Comparison of ENCODE assay signal across 10 cellular contexts in genomic region chr6:87391334-87391733, GRCh38. TPM values are rescaled to one million over a fixed set of nuclear protein-coding genes. Genes with fewer than 3 reads are reported as not detected.
DNase-seq lines count a peak whose midpoint lies in the region; ATAC-seq, FAIRE-seq and TF ChIP-seq lines count a peak whose summit lies in the region.
"Had no signal": no experiment of that assay in that cellular context is flagged by ENCODE, and none has a peak within 500 bp of the region (broad histone marks: within the 10 kb centered on the region; RNA-seq: fewer than 3 reads in every experiment).

No MANE protein-coding gene starts in this region.

- H3K4me3 ChIP-seq in DND-41 (ENCODE audit: low read depth in 1 of 2, low read length in 2 of 2) (no peak overlapping the region), astrocyte (ENCODE audit: insufficient read depth, low read depth, low read length) (no peak overlapping the region), mesenchymal stem cell (ENCODE audit: insufficient read depth in 1 of 2, low read depth in 1 of 2, low read length in 2 of 2) (no peak overlapping the region)
- H3K4me3 ChIP-seq in CD8-positive, alpha-beta T cell (ENCODE audit: low read depth, low read length) = no peak overlapping the region

- no peak overlapping the region for H3K23ac ChIP-seq in mesenchymal stem cell (ENCODE audit: low read length in 2 of 2)

- no peak overlapping the region for H2AK5ac ChIP-seq in mesenchymal stem cell (ENCODE audit: low read length, severe bottlenecking)

- no peak overlapping the region for H3K27ac Mint-ChIP-seq in astrocyte (ENCODE audit: unreplicated experiment)
- no peak overlapping the region for H3K27ac Mint-ChIP-seq in CD8-positive, alpha-beta T cell
- H3K27ac Mint-ChIP-seq: activated B cell treated with CpG ODN at 0.5 μM for 24 hours had no signal

- H3K27ac ChIP-seq in DND-41 (ENCODE audit: low read length) (no peak overlapping the region), astrocyte (ENCODE audit: low read depth, low read length) (no peak overlapping the region), mesenchymal stem cell (ENCODE audit: low read length, poor library complexity, severe bottlenecking) (no peak overlapping the region)
- no peak overlapping the region for H3K27ac ChIP-seq in CD8-positive, alpha-beta T cell (ENCODE audit: low read depth, low read length)
- H3K27ac ChIP-seq: neutrophil had no signal

- no peak overlapping the region for H2BK12ac ChIP-seq in mesenchymal stem cell (ENCODE audit: low read length in 2 of 2)

- no peaks in the 10 kb centered on the region for H3K27me3 Mint-ChIP-seq in astrocyte (ENCODE audit: low read depth, unreplicated experiment)
- no peaks in the 10 kb centered on the region for H3K27me3 Mint-ChIP-seq in CD8-positive, alpha-beta T cell (ENCODE audit: low read depth)
- H3K27me3 Mint-ChIP-seq: activated B cell treated with CpG ODN at 0.5 μM for 24 hours had no signal

- H3K4me3 Mint-ChIP-seq in astrocyte (ENCODE audit: unreplicated experiment) = no peak overlapping the region
- H3K4me3 Mint-ChIP-seq in CD8-positive, alpha-beta T cell = no peak overlapping the region
- H3K4me3 Mint-ChIP-seq: activated B cell treated with CpG ODN at 0.5 μM for 24 hours had no signal

- H3K4ac ChIP-seq in mesenchymal stem cell (ENCODE audit: low read depth in 1 of 2, low read length in 2 of 2) = no peak overlapping the region

- H3K36me3 Mint-ChIP-seq in astrocyte (ENCODE audit: low read depth, unreplicated experiment) = no peaks in the 10 kb centered on the region
- H3K36me3 Mint-ChIP-seq in CD8-positive, alpha-beta T cell = no peaks in the 10 kb centered on the region

- no peaks in the 10 kb centered on the region for H3K79me1 ChIP-seq in mesenchymal stem cell (replicated peaks; ENCODE audit: low read length, poor library complexity, severe bottlenecking)

- H2BK5ac ChIP-seq in mesenchymal stem cell (ENCODE audit: low read depth, low read length, poor library complexity, severe bottlenecking) = no peak overlapping the region

- TF ChIP-seq CTCF in DND-41 (IDR thresholded peaks at IDR 0.05; ENCODE audit: borderline replicate concordance, extremely low read depth, low read length, poor library complexity, severe bottlenecking) (peak; percentile 65), astrocyte (IDR thresholded peaks at IDR 0.05; ENCODE audit: insufficient read depth, low read depth, low read length) (peak; percentile 24)
- no peak for TF ChIP-seq CTCF in CD8-positive, alpha-beta T cell (IDR thresholded peaks at IDR 0.05)

- H4K20me1 ChIP-seq in DND-41 (ENCODE audit: insufficient read depth, low read length) (no peaks in the 10 kb centered on the region), astrocyte (ENCODE audit: insufficient read depth, low read length) (no peaks in the 10 kb centered on the region)

- no peak for FAIRE-seq in astrocyte (lab: Jason Lieb, UNC)

- WGBS in mesenchymal stem cell = 25% methylated on average over 2 of the region's 3 CpGs

- H3K27me3 ChIP-seq in DND-41 (ENCODE audit: insufficient read depth, low read length, poor library complexity) = no peaks in the 10 kb centered on the region
- no peaks in the 10 kb centered on the region for H3K27me3 ChIP-seq in astrocyte (ENCODE audit: insufficient read depth, low read length)
- no peaks in the 10 kb centered on the region for H3K27me3 ChIP-seq in mesenchymal stem cell (ENCODE audit: control insufficient read depth in 1 of 2, insufficient read depth in 1 of 2, low read length in 2 of 2)
- H3K27me3 ChIP-seq in CD8-positive, alpha-beta T cell (ENCODE audit: insufficient read depth, low read length) = no peaks in the 10 kb centered on the region
- H3K27me3 ChIP-seq: neutrophil had no signal

- H3K18ac ChIP-seq in mesenchymal stem cell (ENCODE audit: low read depth in 1 of 2, low read length in 2 of 2) = no peak overlapping the region

- CTCF ChIA-PET in CD8-positive, alpha-beta T cell (lab: Charles Lee) = interaction anchor here (0.6 to 1.0 kb wide), 2 partner anchors 133 to 635 kb away, joined by 3 read pairs; no protein-coding TSS in a partner anchor

- H3K4me2 ChIP-seq in DND-41 (ENCODE audit: insufficient read depth, low read length) = no peak overlapping the region
- no peak overlapping the region for H3K4me2 ChIP-seq in astrocyte (ENCODE audit: low read length)
- H3K4me2 ChIP-seq in mesenchymal stem cell (ENCODE audit: low read length, poor library complexity, severe bottlenecking) = no peak overlapping the region

- H3K14ac ChIP-seq in mesenchymal stem cell (ENCODE audit: low read length in 2 of 2) = no peak overlapping the region

- no peaks in the 10 kb centered on the region for H3K9me3 Mint-ChIP-seq in astrocyte (ENCODE audit: unreplicated experiment)
- no peaks in the 10 kb centered on the region for H3K9me3 Mint-ChIP-seq in CD8-positive, alpha-beta T cell
- H3K9me3 Mint-ChIP-seq: activated B cell treated with CpG ODN at 0.5 μM for 24 hours had no signal

- H3K36me3 ChIP-seq in DND-41 (ENCODE audit: insufficient read depth, low read length) = no peaks in the 10 kb centered on the region
- no peaks in the 10 kb centered on the region for H3K36me3 ChIP-seq in astrocyte (ENCODE audit: insufficient read depth, low read length)
- H3K36me3 ChIP-seq in mesenchymal stem cell (ENCODE audit: control insufficient read depth in 1 of 2, insufficient read depth in 2 of 2, low read depth in 1 of 2, low read length in 2 of 2) = no peaks in the 10 kb centered on the region
- H3K36me3 ChIP-seq in CD8-positive, alpha-beta T cell (ENCODE audit: insufficient read depth, low read length) = no peaks in the 10 kb centered on the region
- H3K36me3 ChIP-seq: neutrophil had no signal

- H3K9ac ChIP-seq in DND-41 (ENCODE audit: low read depth, low read length) = no peak overlapping the region
- no peak overlapping the region for H3K9ac ChIP-seq in astrocyte (ENCODE audit: low read length)
- H3K9ac ChIP-seq in mesenchymal stem cell (ENCODE audit: low read length) = no peak overlapping the region

- no peak overlapping the region for H2BK15ac ChIP-seq in mesenchymal stem cell (ENCODE audit: low read depth, poor library complexity, severe bottlenecking)

- H3K4me1 Mint-ChIP-seq in astrocyte (ENCODE audit: low read depth, unreplicated experiment) = no peaks in the 10 kb centered on the region
- H3K4me1 Mint-ChIP-seq in CD8-positive, alpha-beta T cell (ENCODE audit: low read depth) = peaks cover 3% of the 10 kb centered on the region

- no peaks in the 10 kb centered on the region for H3K9me3 ChIP-seq in DND-41 (ENCODE audit: insufficient read depth, low read length, severe bottlenecking)
- H3K9me3 ChIP-seq in astrocyte (ENCODE audit: insufficient read depth, low read depth, low read length) = no peaks in the 10 kb centered on the region
- H3K9me3 ChIP-seq in mesenchymal stem cell (ENCODE audit: control insufficient read depth, low read length) = no peaks in the 10 kb centered on the region
- H3K9me3 ChIP-seq in CD8-positive, alpha-beta T cell (ENCODE audit: low read length) = no peaks in the 10 kb centered on the region
- H3K9me3 ChIP-seq: neutrophil had no signal

- no peak overlapping the region for H2AFZ ChIP-seq in DND-41 (ENCODE audit: low read depth, low read length)
- H2AFZ ChIP-seq in astrocyte (ENCODE audit: low read depth, low read length) = no peak overlapping the region
- H2AFZ ChIP-seq in mesenchymal stem cell (ENCODE audit: low read depth, low read length) = no peak overlapping the region

- H3K4me1 ChIP-seq in DND-41 (ENCODE audit: insufficient read depth, low read length) (no peaks in the 10 kb centered on the region), astrocyte (ENCODE audit: insufficient read depth, low read length) (no peaks in the 10 kb centered on the region), mesenchymal stem cell (ENCODE audit: control insufficient read depth, insufficient read depth, low read depth, low read length) (no peaks in the 10 kb centered on the region)
- no peaks in the 10 kb centered on the region for H3K4me1 ChIP-seq in CD8-positive, alpha-beta T cell (ENCODE audit: insufficient read depth, low read length)

- POLR2A ChIA-PET in CD8-positive, alpha-beta T cell (lab: Charles Lee) = no interaction called here

- no peak overlapping the region for H2BK120ac ChIP-seq in mesenchymal stem cell (ENCODE audit: low read depth, low read length)

- intact Hi-C loops in CD8-positive, alpha-beta T cell (cut with DNase I, micrococcal nuclease) = loop anchor here (5.0 kb wide), 4 partner anchors 81 to 311 kb away; partner anchors contain the start of genes AKIRIN2 (in 1 of the 2), ORC3 (in 1 of the 2) and SLC35A1 (in 1 of the 2)

- no peak for DNase-seq in DND-41
- DNase-seq in NCI-H1105 (lab: John Stamatoyannopoulos, UW) = peak; percentile 14
- DNase-seq in astrocyte (ENCODE audit: low read depth) = no peak
- DNase-seq in mesenchymal stem cell = peak; percentile 26
- DNase-seq in CD8-positive, alpha-beta T cell = no peak
- no peak for DNase-seq in activated gamma-delta T cell treated with Interleukin-2 at 50 U/mL for 16 hours
- DNase-seq: activated B cell treated with CpG ODN at 0.5 μM for 24 hours had no signal

- H4K8ac ChIP-seq in mesenchymal stem cell (ENCODE audit: low read length) = no peak overlapping the region

- no peaks in the 10 kb centered on the region for H3K79me2 ChIP-seq in DND-41 (ENCODE audit: insufficient read depth, low read length)
- H3K79me2 ChIP-seq in astrocyte (ENCODE audit: insufficient read depth, low read length) = no peaks in the 10 kb centered on the region

- no peak overlapping the region for H4K91ac ChIP-seq in mesenchymal stem cell (ENCODE audit: low read length)

- 0 out of 3 replicates have a peak, but pooled peaks have one; percentile 59 for ATAC-seq in DND-41 (ENCODE audit: insufficient read depth, low read depth)
- ATAC-seq in GM21381 (IDR thresholded peaks at IDR 0.05; ENCODE audit: unreplicated experiment) = peak; percentile 41
- no peak for ATAC-seq in CD8-positive, alpha-beta T cell
- no peak for ATAC-seq in HG03469 (IDR thresholded peaks at IDR 0.05; ENCODE audit: unreplicated experiment)

RNA-seq across cellular contexts. Expression of gene CFAP206, which starts 16.4 kb away (rescaled TPM):
- total RNA-seq in astrocyte = 0.60 and 0.79 TPM in 2 replicates
- polyA plus RNA-seq in mesenchymal stem cell (2013, experiment 1 of 2) = 0.22 TPM
- 0.29 TPM for polyA plus RNA-seq in mesenchymal stem cell (2013, experiment 2 of 2)
- total RNA-seq in CD8-positive, alpha-beta T cell = not detected

RNA-seq across cellular contexts. Expression of gene C6orf163, which starts 46.7 kb away (rescaled TPM):
- 1.6 and 2.9 TPM in 2 replicates for total RNA-seq in astrocyte
- polyA plus RNA-seq in mesenchymal stem cell (2013, experiment 1 of 2) = 0.59 TPM
- polyA plus RNA-seq in mesenchymal stem cell (2013, experiment 2 of 2) = 0.33 TPM
- 1 to 10 TPM in 1 of 2 experiments, under 1 TPM in 1; 0.71 to 1.1 TPM for total RNA-seq in CD8-positive, alpha-beta T cell

Comparison
In these comparisons a context has a peak if more than half of its experiments do, and no peak if none do; other contexts are left out.
1. ATAC-seq: peak in DND-41 (single experiment) and GM21381 (single experiment); none in CD8-positive, alpha-beta T cell (single experiment) and HG03469 (single experiment).
2. DNase-seq: peak in NCI-H1105 (single experiment) and mesenchymal stem cell (single experiment); none in DND-41 (single experiment), astrocyte (single experiment), CD8-positive, alpha-beta T cell (0 of 7) and activated gamma-delta T cell treated with Interleukin-2 at 50 U/mL for 16 hours (single experiment).